In genomic region chr1:186842547-186842946, GRCh38 we compare ENCODE assay signal across 14 cellular contexts. TPM values are rescaled to one million over a fixed set of nuclear protein-coding genes. Genes with fewer than 3 reads are reported as not detected.
"Had no signal": no experiment of that assay in that cellular context is flagged by ENCODE, and none has a peak within 500 bp of the region (broad histone marks: within the 10 kb centered on the region; RNA-seq: fewer than 3 reads in every experiment).

No MANE protein-coding gene starts in this region.

- H3K4me3 ChIP-seq: ascending aorta, gastroesophageal sphincter, left lung had no signal

- DNase-seq: activated CD4-positive, alpha-beta T cell treated with anti-CD3 and anti-CD28 coated beads, Interleukin-2, amount 50 U/mL, for 1 hour; activated naive CD4-positive, alpha-beta T cell treated with anti-CD3 and anti-CD28 coated beads for 36 hours; activated T-cell treated with anti-CD3 and anti-CD28 coated beads for 4 hours; islet precursor cell; left lung; naive thymus-derived CD8-positive, alpha-beta T cell; nucleus accumbens; stimulated activated naive CD8-positive, alpha-beta T cell treated with anti-CD3 and anti-CD28 coated beads, Interleukin-15, amount 100 ng/mL, for 72 hours had no signal

- H3K36me3 ChIP-seq: ascending aorta, gastroesophageal sphincter, left lung had no signal

- H3K4me1 ChIP-seq: ascending aorta had no signal

- H3K27me3 ChIP-seq: ascending aorta, gastroesophageal sphincter, left lung had no signal

- FAIRE-seq: bronchial epithelial cell, urothelium cell line had no signal

- ATAC-seq: activated CD4-positive, CD25-positive, alpha-beta regulatory T cell treated with anti-CD3 and anti-CD28 coated beads, Interleukin-2, amount 50 U/mL, for 24 hours; activated T-helper 17 cell treated with anti-CD3 and anti-CD28 coated beads, Interleukin-2, amount 50 U/mL, for 72 hours; gastroesophageal sphincter; left lung; naive thymus-derived CD8-positive, alpha-beta T cell; stimulated activated naive CD8-positive, alpha-beta T cell treated with anti-CD3 and anti-CD28 coated beads, Interleukin-15, amount 100 ng/mL, for 72 hours had no signal

- H3K9me3 ChIP-seq: ascending aorta, gastroesophageal sphincter, left lung had no signal

- H3K27ac ChIP-seq: ascending aorta, gastroesophageal sphincter, left lung had no signal

RNA-seq across cellular contexts. Expression of gene PLA2G4A, which starts 13.8 kb away (rescaled TPM):
- polyA plus RNA-seq: naive thymus-derived CD8-positive, alpha-beta T cell had no signal
